20 cellular contexts compared by ENCODE assay signal in genomic region chr7:148723166-148723559, GRCh38. TPM values are rescaled to one million over a fixed set of nuclear protein-coding genes. Genes with fewer than 3 reads are reported as not detected.
DNase-seq lines count a peak whose midpoint lies in the region; ATAC-seq, FAIRE-seq and TF ChIP-seq lines count a peak whose summit lies in the region.
"Had no signal": no experiment of that assay in that cellular context is flagged by ENCODE, and none has a peak within 500 bp of the region (broad histone marks: within the 10 kb centered on the region; RNA-seq: fewer than 3 reads in every experiment).

No MANE protein-coding gene starts in this region.

- intact Hi-C loops in K562 (cut with micrococcal nuclease) = no loop called here

- no peak overlapping the region for H3K4me2 ChIP-seq in K562 (ENCODE audit: insufficient read depth, low read length)
- H3K4me2 ChIP-seq in mesendoderm (ENCODE audit: low read length) = no peak overlapping the region

- no peak for TF ChIP-seq RAD21 in K562 (CRISPR knock-in tag; conservative IDR thresholded peaks at IDR 0.05 in 1 of 2, IDR thresholded peaks at IDR 0.05 in 1 of 2)

- no peaks in the 10 kb centered on the region for H3K27me3 ChIP-seq in K562 (ENCODE audit: control insufficient read depth in 2 of 2, insufficient read depth in 2 of 2, low read length in 2 of 2)
- no peaks in the 10 kb centered on the region for H3K27me3 ChIP-seq in neutrophil
- no peaks in the 10 kb centered on the region for H3K27me3 ChIP-seq in H7 (ENCODE audit: control insufficient read depth, insufficient read depth, low read length)
- H3K27me3 ChIP-seq in mesendoderm (ENCODE audit: insufficient read depth, low read length, poor library complexity) = no peaks in the 10 kb centered on the region
- H3K27me3 ChIP-seq: transverse colon had no signal

- H3K4me3 ChIP-seq in K562 (no peak overlapping the region), neutrophil (ENCODE audit: low read depth in 1 of 2, low read length in 1 of 2) (no peak overlapping the region), H7 (ENCODE audit: insufficient read depth, low read depth, low read length) (no peak overlapping the region), mesendoderm (ENCODE audit: low read length) (no peak overlapping the region)
- H3K4me3 ChIP-seq: left ventricle myocardium inferior, transverse colon had no signal

- POLR2A ChIA-PET in K562 (lab: Yijun Ruan, JAX) = interaction anchor here (1.3 to 1.7 kb wide), 2 partner anchors 11 to 14 kb away, joined by 4 to 6 read pairs; no protein-coding TSS in a partner anchor

- BruUV-seq in K562 (replicated peaks; lab: Mats Ljungman, UMichigan) = no TSS peak

- H3K9ac ChIP-seq in K562 (ENCODE audit: insufficient read depth in 1 of 2, low read depth in 2 of 2, low read length in 2 of 2) = no peak overlapping the region
- no peak overlapping the region for H3K9ac ChIP-seq in mesendoderm (ENCODE audit: low read length)

- H2AK5ac ChIP-seq in mesendoderm (ENCODE audit: low read length) = no peak overlapping the region

- H3K36me3 ChIP-seq in K562 (ENCODE audit: control insufficient read depth, insufficient read depth, low read length) (no peaks in the 10 kb centered on the region), neutrophil (no peaks in the 10 kb centered on the region), H7 (replicated peaks; ENCODE audit: control insufficient read depth, insufficient read depth, low read length) (no peaks in the 10 kb centered on the region; the same call in 1 of the 2 replicates), mesendoderm (ENCODE audit: control insufficient read depth, insufficient read depth, low read length) (no peaks in the 10 kb centered on the region)
- H3K36me3 ChIP-seq: left ventricle myocardium inferior, transverse colon had no signal

- no peak overlapping the region for H3K56ac ChIP-seq in mesendoderm (ENCODE audit: low read length)

- H3K27ac ChIP-seq in K562 (ENCODE audit: extremely low read depth, low read depth, low read length) (no peak overlapping the region), neutrophil (peak overlapping the region; percentile 40), mesendoderm (ENCODE audit: low read depth, low read length) (no peak overlapping the region)
- H3K27ac ChIP-seq: epithelial cell of prostate, left ventricle myocardium inferior, transverse colon had no signal

- no peak overlapping the region for H2BK5ac ChIP-seq in mesendoderm (ENCODE audit: low read length)

- in situ Hi-C loops in K562 (cut with MboI) = no loop called here

- peaks cover 19 to 33% of the 10 kb centered on the region in 2 experiments for H3K4me1 ChIP-seq in K562 (replicated peaks in 1 of 2; ENCODE audit: control insufficient read depth in 2 of 2, insufficient read depth in 2 of 2, low read length in 2 of 2)
- peaks cover 36 to 49% of the 10 kb centered on the region in 2 experiments for H3K4me1 ChIP-seq in neutrophil (ENCODE audit: control insufficient read depth in 1 of 2, insufficient read depth in 1 of 2, low read depth in 1 of 2, low read length in 1 of 2)
- peaks cover 2% of the 10 kb centered on the region for H3K4me1 ChIP-seq in mesendoderm (ENCODE audit: control insufficient read depth, low read depth, low read length)

- no peak overlapping the region for H2BK120ac ChIP-seq in mesendoderm (ENCODE audit: low read depth, low read length)

- no peak overlapping the region for H2AFZ ChIP-seq in K562 (ENCODE audit: low read depth, low read length)

- WGBS in K562 (ENCODE audit: insufficient coverage, low coverage, missing lambda C conversion rate) = 86% methylated on average over 2 of the region's 2 CpGs
- WGBS in mesendoderm (ENCODE audit: extremely low coverage, insufficient coverage, low lambda C conversion rate) = no CpG with 5 or more reads among the region's 2 CpGs

- H4K20me1 ChIP-seq in K562 (replicated peaks; ENCODE audit: control insufficient read depth, insufficient read depth, low read length) = peaks cover 74% of the 10 kb centered on the region

- H3K9me1 ChIP-seq in K562 (ENCODE audit: control insufficient read depth, insufficient read depth, low read length) = peaks cover 25% of the 10 kb centered on the region

- H3K23ac ChIP-seq in mesendoderm (ENCODE audit: low read length) = no peak overlapping the region

- no peak for TF ChIP-seq CTCF in K562 (IDR thresholded peaks at IDR 0.05 in 2 of 3, conservative IDR thresholded peaks at IDR 0.05 in 1 of 3; ENCODE audit: insufficient read depth in 2 of 3, low read depth in 1 of 3, low read length in 3 of 3)
- no peak for TF ChIP-seq CTCF in neutrophil (IDR thresholded peaks at IDR 0.05)

- no peak overlapping the region for H2BK15ac ChIP-seq in mesendoderm (replicated peaks; ENCODE audit: low read depth)

- H4K8ac ChIP-seq in mesendoderm (ENCODE audit: low read depth, low read length) = no peak overlapping the region

- H3K18ac ChIP-seq in mesendoderm (ENCODE audit: low read length) = no peak overlapping the region

- peaks cover 98% of the 10 kb centered on the region for H3K79me2 ChIP-seq in K562 (ENCODE audit: control insufficient read depth, insufficient read depth, low read length)
- peaks cover 83% of the 10 kb centered on the region for H3K79me2 ChIP-seq in mesendoderm (ENCODE audit: control insufficient read depth, insufficient read depth, low read length)

- H3K4ac ChIP-seq in mesendoderm (ENCODE audit: low read depth, low read length) = no peak overlapping the region

- TF ChIP-seq EP300 in K562 (IDR thresholded peaks at IDR 0.05; ENCODE audit: low read length) = no peak

- FAIRE-seq in K562 (lab: Jason Lieb, UNC) = no peak
- FAIRE-seq: frontal cortex, small intestine had no signal

- ATAC-seq in K562 = 0 out of 3 replicates have a peak, but pooled peaks have one; percentile 8
- ATAC-seq in GM18517 (IDR thresholded peaks at IDR 0.05; ENCODE audit: unreplicated experiment) = no peak

- CTCF ChIA-PET in K562 (lab: Yijun Ruan, JAX; ENCODE audit: low intra/inter-chr PET ratio) = no interaction called here

- no peak overlapping the region for H4K5ac ChIP-seq in mesendoderm (ENCODE audit: low read length)

- DNase-seq in NCI-H2029 (lab: John Stamatoyannopoulos, UW) = peak; percentile 5
- DNase-seq in NCI-H2029 treated with DMSO at 0.1 percent for 48 hours (lab: John Stamatoyannopoulos, UW) = no peak
- peak; percentile 88 for DNase-seq in DMS53 treated with DMSO at 0.1 percent for 48 hours (lab: John Stamatoyannopoulos, UW; ENCODE audit: unreplicated experiment)
- DNase-seq in K562 (ENCODE audit: extremely low read depth in 1 of 4, low spot score in 3 of 4) = no peak
- DNase-seq in H7 = no peak
- DNase-seq in mesendoderm = no peak
- DNase-seq: 8988T, activated B cell treated with CpG ODN at 0.5 μM for 24 hours, activated gamma-delta T cell, Karpas-422, NCI-H1417 treated with DMSO at 0.1 percent for 48 hours, posterior cingulate gyrus, T-helper 1 cell, transverse colon had no signal

- H3K9me3 ChIP-seq in K562 (replicated peaks; ENCODE audit: control insufficient read depth, insufficient read depth, low read depth, low read length) (no peaks in the 10 kb centered on the region), neutrophil (no peaks in the 10 kb centered on the region)
- H3K9me3 ChIP-seq: left ventricle myocardium inferior, transverse colon had no signal

- H3K79me1 ChIP-seq in mesendoderm (ENCODE audit: low read length) = peaks cover 15% of the 10 kb centered on the region

- no peak for TF ChIP-seq POLR2A in K562 (conservative IDR thresholded peaks at IDR 0.05)

TF ChIP-seq in K562, 482 proteins besides CTCF, POLR2A, EP300 and RAD21:
- TF ChIP-seq SMARCC2 (IDR thresholded peaks at IDR 0.05; ENCODE audit: low read depth) (no peak), TFAP4 (CRISPR knock-in tag; IDR thresholded peaks at IDR 0.05; ENCODE audit: borderline replicate concordance) (0 out of 2 replicates have a peak, but pooled peaks have one; percentile 15)
TF ChIP-seq in K562: peak in this region for 1.

RNA-seq across cellular contexts. Expression of gene CUL1, which starts 24.5 kb away (rescaled TPM):
- 34.6 and 70.5 TPM in 2 replicates for total RNA-seq in K562 (2011; cell fraction: chromatin; rRNA removed; ENCODE audit: low replicate concordance)
- 20.7 and 25.1 TPM in 2 replicates for total RNA-seq in K562 (2011; cell fraction: nucleolus; rRNA removed)
- total RNA-seq in K562 (2011; cell fraction: nucleoplasm; rRNA removed) = 27.6 and 29.7 TPM in 2 replicates
- 63.3 and 64.6 TPM in 2 replicates for total RNA-seq in K562 (2014; rRNA removed)
- total RNA-seq in K562 (2014; rRNA removed; fragmentation: Illumina TruSeq; extraction: Trizol) = 96.5 and 101 TPM in 2 replicates
- 91.6 and 98.5 TPM in 2 replicates for total RNA-seq in K562 (2015; rRNA removed; fragmentation: Illumina TruSeq; extraction: Trizol)
- total RNA-seq in K562 (2021) = 86.0 and 86.4 TPM in 2 replicates
- 80.3 and 105 TPM in 2 replicates for polyA plus RNA-seq in K562 (2011; rRNA removed)
- 45.7 and 59.7 TPM in 2 replicates for polyA plus RNA-seq in K562 (2011; cell fraction: cytosol; rRNA removed)
- 37.0 and 48.3 TPM in 2 replicates for polyA plus RNA-seq in K562 (2011; cell fraction: nucleus; rRNA removed)
- polyA plus RNA-seq in K562 (2012) = 57.3 and 84.1 TPM in 2 replicates
- polyA plus RNA-seq in K562 (2014; fragmentation: Illumina TruSeq; extraction: Trizol) = 95.6 and 107 TPM in 2 replicates
- polyA plus RNA-seq in K562 (2014; fragmentation: Nextera tagmentation; extraction: Ambion mirVana) = 10 to 100 TPM; 31.5 to 43.8 TPM
- polyA plus RNA-seq in K562 (2014; rRNA removed) = 94.5 and 104 TPM in 2 replicates
- 118 and 120 TPM in 2 replicates for polyA minus RNA-seq in K562 (2011; rRNA and poly(A)+ RNA removed)
- 44.5 and 53.4 TPM in 2 replicates for polyA minus RNA-seq in K562 (2011; cell fraction: cytosol; rRNA and poly(A)+ RNA removed)
- polyA minus RNA-seq in K562 (2011; cell fraction: nucleus; rRNA and poly(A)+ RNA removed) = 29.8 and 54.5 TPM in 2 replicates
- 46.7 and 52.0 TPM in 2 replicates for total RNA-seq in H7 (2014; rRNA removed; shearing (Covaris generic))
- polyA plus RNA-seq in mesendoderm (2013, experiment 1 of 2) = 69.2 TPM
- polyA plus RNA-seq in mesendoderm (2013, experiment 2 of 2) = 70.6 TPM

Comparison
In these comparisons a context has a peak if more than half of its experiments do, and no peak if none do; other contexts are left out.
1. DNase-seq: peak in NCI-H2029 (single experiment) and DMS53 treated with DMSO at 0.1 percent for 48 hours (single experiment); none in NCI-H2029 treated with DMSO at 0.1 percent for 48 hours (single experiment), K562 (0 of 4), H7 (single experiment) and mesendoderm (single experiment).